8 cellular contexts compared by ENCODE assay signal in genomic region chr19:53906211-53907192, GRCh38. TPM values are rescaled to one million over a fixed set of nuclear protein-coding genes. Genes with fewer than 3 reads are reported as not detected.
DNase-seq lines count a peak whose midpoint lies in the region; TF ChIP-seq lines count a peak whose summit lies in the region.

No MANE protein-coding gene starts in this region.

- no peaks in the 10 kb centered on the region for H3K36me3 ChIP-seq in ectodermal cell (ENCODE audit: control insufficient read depth, insufficient read depth, low read length)

- DNase-seq in AG09309 (ENCODE audit: low read depth) = no peak
- DNase-seq in HT-29 (ENCODE audit: low spot score) = peak; percentile 74
- peak; percentile 71 for DNase-seq in activated CD4-positive, alpha-beta T cell treated with anti-CD3 and anti-CD28 coated beads, Interleukin-2, amount 50 U/mL, for 1 hour
- DNase-seq in mucosa of gallbladder (ENCODE audit: low spot score) = peak; percentile 22
- peak; percentile 59 for DNase-seq in stimulated activated CD8-positive, alpha-beta memory T cell treated with anti-CD3 and anti-CD28 coated beads, Interleukin-7, amount 100 ng/mL, for 24 hours (ENCODE audit: low read depth)
- no peak for DNase-seq in ureter (ENCODE audit: low spot score)
- no peak for DNase-seq in A172 (ENCODE audit: low spot score)

- peak; percentile 90 for TF ChIP-seq CTCF in AG09309 (IDR thresholded peaks at IDR 0.05; ENCODE audit: control insufficient read depth, insufficient read depth, low read depth, low read length, missing control alignments)

- no peaks in the 10 kb centered on the region for H3K9me3 ChIP-seq in ectodermal cell (ENCODE audit: control insufficient read depth, low read length)

- peaks cover 13% of the 10 kb centered on the region for H3K4me1 ChIP-seq in ectodermal cell (ENCODE audit: control insufficient read depth, insufficient read depth, low read length)

- H3K4me3 ChIP-seq in AG09309 (ENCODE audit: control insufficient read depth, low read depth, low read length) (no peak overlapping the region), ectodermal cell (ENCODE audit: insufficient read depth, low read depth, low read length) (peak overlapping the region; percentile 6)

- WGBS in ectodermal cell, 2 experiments = 12 to 13% methylated on average over 48 of the region's 48 CpGs

- H3K27me3 ChIP-seq in ectodermal cell (ENCODE audit: control insufficient read depth, insufficient read depth, low read length, poor library complexity, severe bottlenecking) = peaks cover 67% of the 10 kb centered on the region

- no peak overlapping the region for H3K27ac ChIP-seq in ectodermal cell (ENCODE audit: insufficient read depth, low read depth, low read length, poor library complexity, severe bottlenecking)

RNA-seq across cellular contexts. Expression of gene CACNG7, which starts 2.6 kb away (rescaled TPM):
- total RNA-seq in HT-29 (2014; rRNA removed; shearing (Covaris generic)) = not detected in 2 replicates
- polyA plus RNA-seq in ectodermal cell (2013, experiment 1 of 4) = 35.0 TPM
- 36.5 TPM for polyA plus RNA-seq in ectodermal cell (2013, experiment 2 of 4)
- polyA plus RNA-seq in ectodermal cell (2013, experiment 3 of 4) = 30.5 TPM
- polyA plus RNA-seq in ectodermal cell (2013, experiment 4 of 4) = 38.1 TPM
- total RNA-seq in mucosa of gallbladder (not detected), ureter (not detected)
- total RNA-seq in A172 (2014; rRNA removed; shearing (Covaris generic)) = 0.07 TPM in 1 of 2 replicates, not detected in the other

RNA-seq across cellular contexts. Expression of gene PRKCG, which starts 24.5 kb away (rescaled TPM):
- total RNA-seq in HT-29 (2014; rRNA removed; shearing (Covaris generic)) = 0.03 and 0.05 TPM in 2 replicates
- 12.1 TPM for polyA plus RNA-seq in ectodermal cell (2013, experiment 1 of 4)
- 11.7 TPM for polyA plus RNA-seq in ectodermal cell (2013, experiment 2 of 4)
- 10.4 TPM for polyA plus RNA-seq in ectodermal cell (2013, experiment 3 of 4)
- 11.3 TPM for polyA plus RNA-seq in ectodermal cell (2013, experiment 4 of 4)
- total RNA-seq in mucosa of gallbladder (0.09 TPM), ureter (not detected)
- total RNA-seq in A172 (2014; rRNA removed; shearing (Covaris generic)) = 2.2 TPM in 1 of 2 replicates, not detected in the other

RNA-seq across cellular contexts. Expression of gene MYADM, which starts 38.8 kb away (rescaled TPM):
- 103 and 139 TPM in 2 replicates for total RNA-seq in HT-29 (2014; rRNA removed; shearing (Covaris generic))
- 84.7 TPM for polyA plus RNA-seq in ectodermal cell (2013, experiment 1 of 4)
- 93.9 TPM for polyA plus RNA-seq in ectodermal cell (2013, experiment 2 of 4)
- 49.8 TPM for polyA plus RNA-seq in ectodermal cell (2013, experiment 3 of 4)
- 55.5 TPM for polyA plus RNA-seq in ectodermal cell (2013, experiment 4 of 4)
- total RNA-seq in mucosa of gallbladder = 125 TPM
- total RNA-seq in ureter = 155 TPM
- total RNA-seq in A172 (2014; rRNA removed; shearing (Covaris generic)) = 34.9 and 49.7 TPM in 2 replicates

RNA-seq across cellular contexts. Expression of gene CACNG8, which starts 56.2 kb away (rescaled TPM):
- total RNA-seq in HT-29 (2014; rRNA removed; shearing (Covaris generic)) = 0.10 and 0.86 TPM in 2 replicates
- polyA plus RNA-seq in ectodermal cell (2013, experiment 1 of 4) = 1.9 TPM
- 3.4 TPM for polyA plus RNA-seq in ectodermal cell (2013, experiment 2 of 4)
- polyA plus RNA-seq in ectodermal cell (2013, experiment 3 of 4) = 1.4 TPM
- polyA plus RNA-seq in ectodermal cell (2013, experiment 4 of 4) = 1.7 TPM
- total RNA-seq in mucosa of gallbladder = 0.12 TPM
- 0.08 TPM for total RNA-seq in ureter
- 0.43 and 0.72 TPM in 2 replicates for total RNA-seq in A172 (2014; rRNA removed; shearing (Covaris generic))

Comparison
In these comparisons a context has a peak if more than half of its experiments do, and no peak if none do; other contexts are left out.
1. DNase-seq: peak in HT-29 (single experiment), activated CD4-positive, alpha-beta T cell treated with anti-CD3 and anti-CD28 coated beads, Interleukin-2, amount 50 U/mL, for 1 hour (single experiment), mucosa of gallbladder (single experiment) and stimulated activated CD8-positive, alpha-beta memory T cell treated with anti-CD3 and anti-CD28 coated beads, Interleukin-7, amount 100 ng/mL, for 24 hours (single experiment); none in AG09309 (single experiment), ureter (single experiment) and A172 (single experiment).